28 cellular contexts compared by ENCODE assay signal in the genomic region with DNA sequence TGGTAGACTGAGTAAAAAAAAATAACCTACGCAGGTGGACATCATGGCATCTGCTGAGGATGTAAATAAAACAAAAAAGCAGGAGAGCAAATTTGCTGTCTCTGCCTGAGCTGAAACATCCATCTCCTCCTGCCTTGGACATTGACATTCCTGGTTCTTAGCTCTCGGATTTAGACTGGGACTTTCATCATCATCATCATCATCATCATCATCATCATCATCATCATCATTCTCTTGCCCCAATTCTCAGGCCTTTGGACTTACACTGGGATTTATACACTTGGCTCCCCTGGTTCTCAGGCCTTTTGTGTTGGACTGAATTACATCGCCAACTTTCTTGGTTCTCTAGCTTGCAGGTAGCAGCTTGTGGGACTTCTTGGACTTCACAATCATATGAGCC.
"Had no signal": no experiment of that assay in that cellular context is flagged by ENCODE, and none has a peak within 500 bp of the region (broad histone marks: within the 10 kb centered on the region; RNA-seq: fewer than 3 reads in every experiment).

No MANE protein-coding gene starts in this region.

- ATAC-seq: effector memory CD8-positive, alpha-beta T cell; esophagus mucosa; foreskin keratinocyte; gastrocnemius medialis; gastroesophageal sphincter; heart left ventricle; heart right ventricle had no signal

- H3K36me3 ChIP-seq: colonic mucosa, esophagus muscularis mucosa, esophagus squamous epithelium, gastrocnemius medialis, gastroesophageal sphincter, heart left ventricle, heart right ventricle had no signal

- H3K27me3 ChIP-seq: colonic mucosa, dorsolateral prefrontal cortex, esophagus squamous epithelium, foreskin keratinocyte, gastrocnemius medialis, gastroesophageal sphincter, heart right ventricle had no signal

- DNase-seq: colonic mucosa; cortex of kidney; dermis blood vessel endothelial cell; dorsolateral prefrontal cortex; effector CD4-positive, alpha-beta T cell; effector CD8-positive, alpha-beta T cell; effector memory CD4-positive, alpha-beta T cell; effector memory CD8-positive, alpha-beta T cell; endodermal cell; erythroblast; esophagus squamous epithelium; foreskin fibroblast; foreskin keratinocyte; foreskin melanocyte; gastrocnemius medialis; glutamatergic neuron; head of caudate nucleus; heart left ventricle; heart right ventricle had no signal

- H3K4me3 ChIP-seq: colonic mucosa, coronary artery, dorsolateral prefrontal cortex, esophagus muscularis mucosa, esophagus squamous epithelium, gastrocnemius medialis, gastroesophageal sphincter, heart left ventricle, heart right ventricle had no signal

- H3K4me1 ChIP-seq: colonic mucosa, esophagus muscularis mucosa, esophagus squamous epithelium, foreskin keratinocyte, gastrocnemius medialis, gastroesophageal sphincter, heart left ventricle, heart right ventricle had no signal

- H3K27ac ChIP-seq: colonic mucosa, coronary artery, dorsolateral prefrontal cortex, epithelial cell of prostate, esophagus muscularis mucosa, esophagus squamous epithelium, foreskin keratinocyte, gastrocnemius medialis, gastroesophageal sphincter, heart left ventricle, heart right ventricle had no signal

- H3K9me3 ChIP-seq: colonic mucosa, gastrocnemius medialis had no signal

- FAIRE-seq: colon, endometrium, endothelial cell of umbilical vein, frontal cortex had no signal
